ENCODE assay signal across 8 cellular contexts in genomic region chr7:127252380-127252718, GRCh38. TPM values are rescaled to one million over a fixed set of nuclear protein-coding genes. Genes with fewer than 3 reads are reported as not detected.
DNase-seq lines count a peak whose midpoint lies in the region; TF ChIP-seq lines count a peak whose summit lies in the region.

No MANE protein-coding gene starts in this region.

- no peaks in the 10 kb centered on the region for H3K4me1 ChIP-seq in GM23248 (ENCODE audit: insufficient read depth)
- H3K4me1 ChIP-seq in sigmoid colon = peaks cover 0 to 30% (median 23%) of the 10 kb centered on the region in 4 donors

- no peak overlapping the region for H3K9ac ChIP-seq in GM23248
- peak overlapping the region; percentile 80 for H3K9ac ChIP-seq in SK-N-MC (ENCODE audit: insufficient read length)

- peaks cover 45% of the 10 kb centered on the region for H3K27me3 ChIP-seq in GM23248 (replicated peaks; ENCODE audit: insufficient read depth)
- H3K27me3 ChIP-seq in sigmoid colon = peaks cover 15 to 74% (median 45%) of the 10 kb centered on the region in 3 donors

- no peaks in the 10 kb centered on the region for H3K79me2 ChIP-seq in GM23248 (ENCODE audit: insufficient read depth)

- H3K36me3 ChIP-seq in GM23248 (ENCODE audit: low read depth) (no peaks in the 10 kb centered on the region), SK-N-MC (ENCODE audit: insufficient read depth, low read length) (no peaks in the 10 kb centered on the region), sigmoid colon (no peaks in the 10 kb centered on the region)

- no peaks in the 10 kb centered on the region for H4K20me1 ChIP-seq in GM23248 (ENCODE audit: insufficient read depth)

- DNase-seq in GM23248 (no peak), SK-N-MC (ENCODE audit: low read depth, low spot score) (no peak), fibroblast of pulmonary artery (ENCODE audit: low read depth) (no peak), sigmoid colon (no peak), posterior cingulate gyrus (no peak), NCI-H510A (lab: John Stamatoyannopoulos, UW) (no peak), GM13976 (ENCODE audit: low spot score) (no peak)
- no peak for DNase-seq in stimulated activated naive CD4-positive, alpha-beta T cell treated with Interleukin-2 at 50 U/mL for 16 hours (lab: John Stamatoyannopoulos, UW)

- no peak for TF ChIP-seq POLR2A in sigmoid colon (IDR thresholded peaks at IDR 0.05)

- H2AFZ ChIP-seq in GM23248 = peak overlapping the region; percentile 96

- in situ Hi-C loops in GM23248 (cut with MboI) = no loop called here
- in situ Hi-C loops in GM13976 (cut with MboI; ENCODE audit: low sequenced_read_pairs, unreplicated experiment) = no loop called here

- H3K9me3 ChIP-seq in GM23248 (ENCODE audit: low read depth) (no peaks in the 10 kb centered on the region), SK-N-MC (ENCODE audit: low read depth, low read length) (no peaks in the 10 kb centered on the region), sigmoid colon (no peaks in the 10 kb centered on the region)

- H3K4me2 ChIP-seq in GM23248 (ENCODE audit: unreplicated experiment) = peak overlapping the region; percentile 94

- no peaks in the 10 kb centered on the region for H3F3A ChIP-seq in GM23248 (ENCODE audit: insufficient read depth)

- no peaks in the 10 kb centered on the region for H3K9me2 ChIP-seq in GM23248 (ENCODE audit: insufficient read depth)

- WGBS in GM23248 (ENCODE audit: low coverage in 1 of 2, low lambda C conversion rate in 2 of 2, missing lambda C conversion rate in 2 of 2), 2 experiments = 0 to 5% methylated on average over 11 of the region's 11 CpGs
- WGBS in sigmoid colon, 2 donors = 1% methylated on average over 11 of the region's 11 CpGs

- intact Hi-C loops in sigmoid colon (cut with DNase I) (loop anchor here (5.0 kb wide), 1 partner anchor 450 kb away; no protein-coding TSS in a partner anchor), posterior cingulate gyrus (cut with DNase I) (loop anchor here (5.0 kb wide), 1 partner anchor 145 kb away; no protein-coding TSS in a partner anchor)

- H3K27ac ChIP-seq in GM23248 (no peak overlapping the region), SK-N-MC (no peak overlapping the region), sigmoid colon (peak overlapping the region in 1 of 4 donors; percentile 68)

- no peak for TF ChIP-seq EP300 in sigmoid colon (IDR thresholded peaks at IDR 0.05)

- H3K4me3 ChIP-seq in GM23248 (peak overlapping the region; percentile 90), SK-N-MC (peak overlapping the region; percentile 96), fibroblast of pulmonary artery (replicated peaks; ENCODE audit: low read depth, low read length) (peak overlapping the region; percentile 70), sigmoid colon (peak overlapping the region; percentile 46 to 68 (median 62))

- no peak for TF ChIP-seq CTCF in fibroblast of pulmonary artery (IDR thresholded peaks at IDR 0.05; ENCODE audit: low read length, missing control alignments)
- TF ChIP-seq CTCF in sigmoid colon (IDR thresholded peaks at IDR 0.05) = no peak
- TF ChIP-seq CTCF in GM13976 (IDR thresholded peaks at IDR 0.05; ENCODE audit: borderline replicate concordance, control extremely low read depth, extremely low read depth, insufficient read depth, missing control alignments) = no peak

RNA-seq across cellular contexts. Expression of gene GRM8, which starts 0.4 kb away (rescaled TPM):
- not detected in 2 replicates for total RNA-seq in GM23248 (2014; rRNA removed; shearing (Covaris generic))
- polyA plus RNA-seq in GM23248 (2016; fragmentation: Nextera tagmentation; extraction: Ambion mirVana) (not detected in 2 replicates), sigmoid colon (1 to 10 TPM in 1 of 3 donors, not detected in 2; 1.9 TPM)
- under 1 TPM in 2 of 4 donors, not detected in 2; 0.27 to 0.55 TPM for total RNA-seq in sigmoid colon
